In genomic region chr2:23624378-23624777, GRCh38 we compare ENCODE assay signal across 8 cellular contexts.
DNase-seq lines count a peak whose midpoint lies in the region; ATAC-seq and TF ChIP-seq lines count a peak whose summit lies in the region.

No MANE protein-coding gene starts in this region.

- ATAC-seq in heart right ventricle (no peak), gastroesophageal sphincter (no peak), upper lobe of right lung (no peak)

- DNase-seq in heart right ventricle = no peak
- DNase-seq in right atrium auricular region (ENCODE audit: low spot score) = no peak
- DNase-seq in RKO (ENCODE audit: low spot score) = peak; percentile 7
- no peak for DNase-seq in upper lobe of right lung
- DNase-seq in ascending aorta (ENCODE audit: low spot score in 2 of 2) = no peak
- DNase-seq in occipital lobe (lab: John Stamatoyannopoulos, UW) = no peak
- DNase-seq in NCI-H2107 treated with DMSO at 0.1 percent for 48 hours (lab: John Stamatoyannopoulos, UW; ENCODE audit: unreplicated experiment) = no peak

- H3K9me3 ChIP-seq in heart right ventricle = peaks cover 0 to 9% (median 5%) of the 10 kb centered on the region in 11 donors
- H3K9me3 ChIP-seq in right atrium auricular region = peaks cover 4 to 10% of the 10 kb centered on the region in 2 donors
- H3K9me3 ChIP-seq in gastroesophageal sphincter = no peaks in the 10 kb centered on the region
- no peaks in the 10 kb centered on the region for H3K9me3 ChIP-seq in upper lobe of right lung
- H3K9me3 ChIP-seq in ascending aorta = no peaks in the 10 kb centered on the region

- H3K4me3 ChIP-seq in heart right ventricle (no peak overlapping the region), right atrium auricular region (no peak overlapping the region), gastroesophageal sphincter (no peak overlapping the region), upper lobe of right lung (no peak overlapping the region), ascending aorta (no peak overlapping the region)

- H3K36me3 ChIP-seq in heart right ventricle = no peaks in the 10 kb centered on the region
- no peaks in the 10 kb centered on the region for H3K36me3 ChIP-seq in right atrium auricular region
- no peaks in the 10 kb centered on the region for H3K36me3 ChIP-seq in gastroesophageal sphincter
- H3K36me3 ChIP-seq in upper lobe of right lung = no peaks in the 10 kb centered on the region
- no peaks in the 10 kb centered on the region for H3K36me3 ChIP-seq in ascending aorta

- TF ChIP-seq POLR2A in gastroesophageal sphincter (IDR thresholded peaks at IDR 0.05) = no peak

- intact Hi-C loops in heart right ventricle (cut with DNase I) (no loop called here), upper lobe of right lung (cut with DNase I) (no loop called here), ascending aorta (cut with DNase I) (no loop called here)

- H3K27me3 ChIP-seq in heart right ventricle (no peaks in the 10 kb centered on the region), right atrium auricular region (no peaks in the 10 kb centered on the region), gastroesophageal sphincter (no peaks in the 10 kb centered on the region), upper lobe of right lung (no peaks in the 10 kb centered on the region), ascending aorta (no peaks in the 10 kb centered on the region)

- H3K27ac ChIP-seq in heart right ventricle = no peak overlapping the region
- H3K27ac ChIP-seq in right atrium auricular region = no peak overlapping the region
- H3K27ac ChIP-seq in gastroesophageal sphincter = peak overlapping the region in 3 of 4 donors; percentile 90 to 98 (median 97)
- H3K27ac ChIP-seq in upper lobe of right lung = no peak overlapping the region
- no peak overlapping the region for H3K27ac ChIP-seq in ascending aorta

- no peak for TF ChIP-seq EP300 in gastroesophageal sphincter (IDR thresholded peaks at IDR 0.05)

- WGBS in heart right ventricle, 2 donors = 59 to 64% methylated on average over 5 of the region's 5 CpGs
- 56 to 63% methylated on average over 4 to 5 of the region's 5 CpGs for WGBS in gastroesophageal sphincter (ENCODE audit: low coverage in 1 of 2), 2 donors

- peaks cover 0 to 16% (median 9%) of the 10 kb centered on the region in 9 donors for H3K4me1 ChIP-seq in heart right ventricle
- peaks cover 0 to 14% of the 10 kb centered on the region in 2 donors for H3K4me1 ChIP-seq in right atrium auricular region
- H3K4me1 ChIP-seq in gastroesophageal sphincter = peaks cover 0 to 66% (median 24%) of the 10 kb centered on the region in 3 donors
- H3K4me1 ChIP-seq in upper lobe of right lung = peaks cover 6% of the 10 kb centered on the region
- peaks cover 0 to 3% of the 10 kb centered on the region in 2 donors for H3K4me1 ChIP-seq in ascending aorta

- TF ChIP-seq CTCF in heart right ventricle (IDR thresholded peaks at IDR 0.05) (peak in 8 of 9 donors; percentile 12 to 39 (median 28)), right atrium auricular region (IDR thresholded peaks at IDR 0.05) (no peak), gastroesophageal sphincter (IDR thresholded peaks at IDR 0.05) (peak in 2 of 4 experiments; percentile 17 to 20), upper lobe of right lung (IDR thresholded peaks at IDR 0.05) (peak; percentile 43), ascending aorta (IDR thresholded peaks at IDR 0.05) (peak in 1 of 3 experiments; percentile 19)

Comparison
In these comparisons a context has a peak if more than half of its experiments do, and no peak if none do; other contexts are left out.
1. CTCF ChIP-seq: peak in heart right ventricle (8 of 9) and upper lobe of right lung (single experiment); none in right atrium auricular region (0 of 2).
2. H3K27ac ChIP-seq: peak in gastroesophageal sphincter (3 of 4); none in heart right ventricle (0 of 10), right atrium auricular region (0 of 2), upper lobe of right lung (single experiment) and ascending aorta (0 of 2).